Comparison of ENCODE assay signal across 26 cellular contexts in genomic region chr22:41658869-41659268, GRCh38. TPM values are rescaled to one million over a fixed set of nuclear protein-coding genes. Genes with fewer than 3 reads are reported as not detected.
"Had no signal": no experiment of that assay in that cellular context is flagged by ENCODE, and none has a peak within 500 bp of the region (broad histone marks: within the 10 kb centered on the region; RNA-seq: fewer than 3 reads in every experiment).

No MANE protein-coding gene starts in this region.

- H3K4me3 ChIP-seq: lung, ovary, right lobe of liver, skin epidermis, stomach, testis, thyroid gland, transverse colon, upper lobe of left lung, vagina had no signal

- H3K4me3 Mint-ChIP-seq: immature natural killer cell; mesothelial cell of epicardium; naive B cell; natural killer cell treated with Interleukin-12 subunit alpha and Interleukin-12 subunit beta and Interleukin-15 and Interleukin-18, amount 100 ng/mL, for 72 hours; stimulated activated naive B cell treated with anti-CD40 and anti-IgM and Interleukin-4, amounts not matched to agents 10 μg/mL and 1 μg/mL and 100 μg/mL, for 72 hours had no signal

- H3K27me3 Mint-ChIP-seq: naive B cell; natural killer cell treated with Interleukin-12 subunit alpha and Interleukin-12 subunit beta and Interleukin-15 and Interleukin-18, amount 100 ng/mL, for 72 hours; progenitor cell of endocrine pancreas; stimulated activated naive B cell treated with anti-CD40 and anti-IgM and Interleukin-4, amounts not matched to agents 10 μg/mL and 1 μg/mL and 100 μg/mL, for 72 hours had no signal

- DNase-seq: hypothalamus; immature natural killer cell; mesendoderm; naive B cell; ovary; retina; stimulated activated CD4-positive, alpha-beta T cell treated with anti-CD3 and anti-CD28 coated beads, Interleukin-12 subunit alpha, Interleukin-12 subunit beta, amount 100 ng/mL, for 4 hours; stimulated activated CD4-positive, alpha-beta T cell treated with anti-CD3 and anti-CD28 coated beads, Interleukin-15, amount 100 ng/mL, for 24 hours; stimulated activated CD4-positive, alpha-beta T cell treated with anti-CD3 and anti-CD28 coated beads, Interleukin-2, amount 100 ng/mL, for 24 hours; stimulated activated CD4-positive, alpha-beta T cell treated with anti-CD3 and anti-CD28 coated beads, Interleukin-4, amount 100 ng/mL, for 1 hour; stimulated activated naive B cell treated with anti-CD40 and anti-IgM and Interleukin-4, amounts not matched to agents 10 μg/mL and 1 μg/mL and 100 μg/mL, for 72 hours; stimulated activated naive CD8-positive, alpha-beta T cell treated with anti-CD3 and anti-CD28 coated beads, Interleukin-15, Interleukin-2, amounts not matched to agents 100 U/mL and 50 U/mL, for 24 hours; stomach; testis; thyroid gland; transverse colon; upper lobe of left lung had no signal

- H3K27ac Mint-ChIP-seq: immature natural killer cell; mesothelial cell of epicardium; natural killer cell treated with Interleukin-12 subunit alpha and Interleukin-12 subunit beta and Interleukin-15 and Interleukin-18, amount 100 ng/mL, for 72 hours; progenitor cell of endocrine pancreas had no signal

- H3K27ac ChIP-seq: ovary, right lobe of liver, skin epidermis, stomach, testis, thyroid gland, transverse colon, upper lobe of left lung, vagina had no signal

- H3K9me3 ChIP-seq: ovary, right lobe of liver, stomach, testis, thyroid gland, transverse colon, upper lobe of left lung, vagina had no signal

- H3K4me1 ChIP-seq: testis, thyroid gland, transverse colon, upper lobe of left lung, vagina had no signal

- H3K4me1 Mint-ChIP-seq: immature natural killer cell; stimulated activated naive B cell treated with anti-CD40 and anti-IgM and Interleukin-4, amounts not matched to agents 10 μg/mL and 1 μg/mL and 100 μg/mL, for 72 hours had no signal

- H3K36me3 ChIP-seq: ovary had no signal

- H3K27me3 ChIP-seq: ovary, right lobe of liver, stomach, testis, thyroid gland, transverse colon, upper lobe of left lung, vagina had no signal

- ATAC-seq: left lobe of liver; natural killer cell treated with Interleukin-12 subunit alpha and Interleukin-12 subunit beta and Interleukin-15 and Interleukin-18, amount 100 ng/mL, for 72 hours; right lobe of liver; stimulated activated naive B cell treated with anti-CD40 and anti-IgM and Interleukin-4, amounts not matched to agents 10 μg/mL and 1 μg/mL and 100 μg/mL, for 72 hours; stimulated activated naive CD8-positive, alpha-beta T cell treated with anti-CD3 and anti-CD28 coated beads, Interleukin-15, Interleukin-2, amounts not matched to agents 100 U/mL and 50 U/mL, for 24 hours had no signal

RNA-seq across cellular contexts. Expression of gene MEI1, which starts 40.4 kb away (rescaled TPM):
- polyA plus RNA-seq: neural cell had no signal
